Comparison of ENCODE assay signal across 21 cellular contexts in the genomic region with DNA sequence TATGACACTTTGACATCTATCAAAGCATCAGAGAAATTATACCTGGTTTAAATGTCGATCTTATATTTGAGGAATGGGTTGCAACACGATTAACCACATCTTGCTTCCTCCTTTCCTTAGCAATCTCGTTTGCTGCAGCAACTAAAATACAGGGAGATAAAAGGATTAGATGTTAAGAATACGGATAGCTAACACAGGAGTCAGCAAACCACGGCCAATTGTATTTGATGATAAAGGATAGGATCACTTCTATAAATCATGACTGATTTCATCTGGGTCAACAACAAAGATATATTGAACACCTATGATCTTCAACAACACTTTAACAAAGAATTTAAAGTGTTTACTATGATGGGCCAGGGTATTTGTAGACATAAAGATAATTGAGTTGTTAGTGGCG. TPM values are rescaled to one million over a fixed set of nuclear protein-coding genes. Genes with fewer than 3 reads are reported as not detected.
DNase-seq lines count a peak whose midpoint lies in the region; ATAC-seq, FAIRE-seq and TF ChIP-seq lines count a peak whose summit lies in the region.
"Had no signal": no experiment of that assay in that cellular context is flagged by ENCODE, and none has a peak within 500 bp of the region (broad histone marks: within the 10 kb centered on the region; RNA-seq: fewer than 3 reads in every experiment).

No MANE protein-coding gene starts in this region.

- intact Hi-C loops in pancreas (cut with DNase I) = no loop called here

- no peak for TF ChIP-seq CTCF in pancreas (IDR thresholded peaks at IDR 0.05)

- H3K36me3 ChIP-seq in pancreas = no peaks in the 10 kb centered on the region

- H3K9me3 Mint-ChIP-seq in activated naive CD4-positive, alpha-beta T cell treated with anti-CD3 and anti-CD28 coated beads, Interleukin-2, amount 50 U/mL, for 24 hours = no peaks in the 10 kb centered on the region
- H3K9me3 Mint-ChIP-seq: CD4-positive, alpha-beta memory T cell had no signal

- no peaks in the 10 kb centered on the region for H3K4me1 Mint-ChIP-seq in activated naive CD4-positive, alpha-beta T cell treated with anti-CD3 and anti-CD28 coated beads, Interleukin-2, amount 50 U/mL, for 24 hours

- peaks cover 0 to 6% (median 0%) of the 10 kb centered on the region in 4 donors for H3K27me3 ChIP-seq in pancreas

- DNase-seq in activated naive CD4-positive, alpha-beta T cell (lab: John Stamatoyannopoulos, UW) = no peak
- DNase-seq in amniotic epithelial cell (ENCODE audit: low read depth) (peak; percentile 60), pancreas (no peak), GDM1 (lab: John Stamatoyannopoulos, UW) (no peak), COLO668 (lab: John Stamatoyannopoulos, UW; ENCODE audit: unreplicated experiment) (no peak), AG20443 (ENCODE audit: low spot score) (no peak)
- DNase-seq: Calu3; CD4-positive, alpha-beta memory T cell; DMS79 treated with DMSO at 0.1 percent for 48 hours; GM23248 had no signal

- WGBS in pancreas, 2 donors = 62 to 71% methylated on average over 6 of the region's 6 CpGs

- H3K36me3 Mint-ChIP-seq in activated naive CD4-positive, alpha-beta T cell treated with anti-CD3 and anti-CD28 coated beads, Interleukin-2, amount 50 U/mL, for 24 hours = peaks cover 15% of the 10 kb centered on the region

- no peaks in the 10 kb centered on the region for H3K4me1 ChIP-seq in pancreas

- peak; percentile 47 for FAIRE-seq in pancreas (lab: Jason Lieb, UNC)
- FAIRE-seq: GM12891, GM18507 had no signal

- H3K9me3 ChIP-seq in pancreas = no peaks in the 10 kb centered on the region
- H3K9me3 ChIP-seq: A549, BLaER1, HAP-1 had no signal

- no peak overlapping the region for H3K4me3 Mint-ChIP-seq in activated naive CD4-positive, alpha-beta T cell treated with anti-CD3 and anti-CD28 coated beads, Interleukin-2, amount 50 U/mL, for 24 hours
- H3K4me3 Mint-ChIP-seq: CD14-positive monocyte; CD4-positive, alpha-beta memory T cell had no signal

- no peak overlapping the region for H3K27ac ChIP-seq in pancreas
- H3K27ac ChIP-seq: 22Rv1, A549, BLaER1, GM23248, HL-60 had no signal

- peak overlapping the region; percentile 5 for H3K27ac Mint-ChIP-seq in activated naive CD4-positive, alpha-beta T cell treated with anti-CD3 and anti-CD28 coated beads, Interleukin-2, amount 50 U/mL, for 24 hours
- H3K27ac Mint-ChIP-seq: CD14-positive monocyte had no signal

- H3K27me3 Mint-ChIP-seq in activated naive CD4-positive, alpha-beta T cell treated with anti-CD3 and anti-CD28 coated beads, Interleukin-2, amount 50 U/mL, for 24 hours = no peaks in the 10 kb centered on the region
- H3K27me3 Mint-ChIP-seq: CD4-positive, alpha-beta memory T cell had no signal

- no peak for ATAC-seq in pancreas
- ATAC-seq: A549 had no signal

- no peak overlapping the region for H3K4me3 ChIP-seq in pancreas
- H3K4me3 ChIP-seq: A549, BLaER1, GM23248, HAP-1 had no signal

RNA-seq across cellular contexts. Expression of a gene that starts 5.0 kb away (rescaled TPM):
- 1 to 10 TPM; 1.1 to 3.6 (median 2.3) TPM for total RNA-seq in pancreas
- 1 to 10 TPM; 1.9 to 2.3 TPM for polyA plus RNA-seq in pancreas

RNA-seq across cellular contexts. Expression of a gene that starts 54.6 kb away (rescaled TPM):
- not detected for total RNA-seq in pancreas
- under 1 TPM in 1 of 2 donors, not detected in 1; 0.02 TPM for polyA plus RNA-seq in pancreas
- total RNA-seq: Calu3; CD4-positive, alpha-beta memory T cell; G401; GM23248; H4 had no signal
- polyA plus RNA-seq: A549; CD14-positive monocyte; CD4-positive, alpha-beta memory T cell; GM23248 had no signal
